Comparison of ENCODE assay signal across 8 cellular contexts in the genomic region with DNA sequence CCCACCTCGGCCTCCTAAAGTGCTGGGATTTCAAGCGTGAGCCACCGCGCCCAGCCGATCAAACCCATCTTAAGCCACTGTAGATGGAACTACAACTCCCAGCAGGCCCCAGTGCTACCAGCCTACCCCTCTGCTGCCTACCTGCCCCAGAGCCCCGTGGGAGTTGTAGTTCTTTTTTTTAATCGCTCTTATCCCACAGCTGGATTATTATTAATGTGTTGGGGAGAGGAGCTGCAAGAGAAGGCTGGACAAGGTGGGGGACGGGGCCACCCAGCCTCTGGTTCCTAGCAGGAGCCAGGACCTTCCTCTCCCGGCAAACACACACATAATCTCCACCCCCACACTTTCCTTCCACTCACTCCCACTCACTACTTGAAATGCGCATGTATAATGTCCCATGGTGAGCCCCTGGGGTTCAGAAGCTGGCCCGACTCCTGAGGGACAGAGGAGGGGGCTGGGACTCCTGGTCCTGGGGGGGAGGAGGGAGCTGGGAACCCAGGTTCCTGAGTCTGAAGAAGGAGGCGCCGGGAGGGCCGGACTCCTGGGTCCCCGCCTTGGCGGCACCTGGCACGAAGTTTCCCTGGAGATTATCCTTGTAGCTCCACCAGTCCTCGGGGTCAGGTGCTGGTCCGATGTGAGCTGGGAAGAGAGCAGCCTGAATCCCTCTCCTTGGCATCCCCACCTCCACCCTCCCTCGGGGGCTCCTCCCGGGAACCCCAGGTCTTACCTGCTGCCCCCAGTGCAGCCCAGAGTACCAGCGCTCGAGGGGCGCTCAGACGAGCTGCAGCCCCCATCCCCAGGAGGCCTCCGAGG.
A peak's percentile ranks its signal among the peaks of the same experiment; 100 is the strongest.
DNase-seq lines count a peak whose midpoint lies in the region; ATAC-seq lines count a peak whose summit lies in the region.

No MANE protein-coding gene starts in this region.

- peak; percentile 74 for DNase-seq in AG08396 (ENCODE audit: low spot score)
- peak; percentile 77 for DNase-seq in NCI-H2227 treated with DMSO at 0.1 percent for 48 hours (lab: John Stamatoyannopoulos, UW)
- DNase-seq in cerebellar cortex (ENCODE audit: low spot score), result peak; percentile 95
- DNase-seq in kidney tubule cell (ENCODE audit: low spot score), result peak; percentile 66
- peak; percentile 82 for DNase-seq in stimulated activated CD4-positive, alpha-beta T cell treated with anti-CD3 and anti-CD28 coated beads, Interleukin-15, amount 100 ng/mL, for 24 hours

- peak; percentile 45 for ATAC-seq in GM21619 (IDR thresholded peaks at IDR 0.05; ENCODE audit: unreplicated experiment)
- peak; percentile 78 to 80 for ATAC-seq in activated CD4-positive, CD25-positive, alpha-beta regulatory T cell treated with anti-CD3 and anti-CD28 coated beads, Interleukin-2, amount 50 U/mL, for 24 hours
- no peak for ATAC-seq in HG02884 (IDR thresholded peaks at IDR 0.05; ENCODE audit: unreplicated experiment)
